In the genomic region with DNA sequence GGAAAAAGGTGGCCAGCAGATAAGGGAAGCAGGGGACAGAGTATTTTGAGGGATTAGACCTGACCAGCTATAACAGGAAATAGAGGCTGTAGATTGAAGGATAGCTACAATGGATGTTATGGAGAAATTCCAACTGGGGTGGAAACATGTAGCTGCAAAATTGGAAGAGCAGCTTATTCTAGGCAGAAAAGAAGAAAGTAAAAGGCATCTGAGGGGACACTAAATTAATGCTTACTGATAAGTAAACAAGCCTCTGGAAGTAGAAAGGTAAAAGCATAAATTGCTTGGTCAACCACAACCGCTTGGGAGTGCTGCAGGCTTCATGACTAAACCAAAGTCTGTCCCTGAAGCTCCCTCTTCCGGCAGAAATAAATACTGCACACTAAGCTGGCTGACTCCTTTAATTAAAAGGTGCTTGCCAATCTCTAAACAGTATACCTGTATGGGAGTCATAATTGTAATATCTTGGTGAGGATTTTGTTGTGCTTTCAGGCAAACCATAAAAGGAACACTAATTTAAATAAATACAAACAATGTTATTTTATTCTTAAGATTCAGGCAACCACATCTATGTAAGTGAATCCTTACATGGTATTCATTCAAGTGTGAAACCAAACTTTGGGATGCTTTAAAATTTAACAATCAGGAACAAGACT, we compare ENCODE assay signal across 8 cellular contexts. TPM values are rescaled to one million over a fixed set of nuclear protein-coding genes. Genes with fewer than 3 reads are reported as not detected.
DNase-seq lines count a peak whose midpoint lies in the region; ATAC-seq and TF ChIP-seq lines count a peak whose summit lies in the region.

No MANE protein-coding gene starts in this region.

- CTCF ChIA-PET in CD4-positive, alpha-beta T cell (lab: Charles Lee): interaction anchor here (0.7 to 4.0 kb wide), 15 partner anchors 12 to 100 kb away, joined by 3 to 213 read pairs (median 4); a partner anchor contains a TSS

- H3K36me3 ChIP-seq in osteoblast (ENCODE audit: insufficient read depth, low read length) (peaks cover 11% of the 10 kb centered on the region), transverse colon (peaks cover 0 to 9% (median 5%) of the 10 kb centered on the region in 4 donors)

- H3K4me3 ChIP-seq in fibroblast of mammary gland (ENCODE audit: control insufficient read depth, low read depth, low read length) (no peak overlapping the region), osteoblast (ENCODE audit: insufficient read depth, low read length) (no peak overlapping the region), transverse colon (no peak overlapping the region)

- peaks cover 28% of the 10 kb centered on the region for H3K4me1 Mint-ChIP-seq in CD4-positive, alpha-beta T cell (ENCODE audit: low read depth)

- peaks cover 36% of the 10 kb centered on the region for H3K4me1 ChIP-seq in osteoblast (ENCODE audit: insufficient read depth, low read length)
- H3K4me1 ChIP-seq in transverse colon: peaks cover 24 to 59% (median 42%) of the 10 kb centered on the region in 4 donors

- TF ChIP-seq CTCF in CD4-positive, alpha-beta T cell (IDR thresholded peaks at IDR 0.05): peak; percentile 100
- TF ChIP-seq CTCF in fibroblast of mammary gland (conservative IDR thresholded peaks at IDR 0.05; ENCODE audit: control insufficient read depth, insufficient read depth, low read depth, low read length) (peak; percentile 100), osteoblast (IDR thresholded peaks at IDR 0.05; ENCODE audit: extremely low read depth, low read depth, low read length) (peak; percentile 100), transverse colon (IDR thresholded peaks at IDR 0.05) (peak; percentile 95 to 99 (median 97))

- peaks cover 21% of the 10 kb centered on the region for H3K36me3 Mint-ChIP-seq in CD4-positive, alpha-beta T cell (ENCODE audit: low read depth)

- H4K20me1 ChIP-seq in osteoblast (ENCODE audit: insufficient read depth, low read length): peaks cover 29% of the 10 kb centered on the region

- POLR2A ChIA-PET in CD4-positive, alpha-beta T cell (lab: Charles Lee): interaction anchor here (0.7 to 3.0 kb wide), 8 partner anchors 9 to 143 kb away, joined by 3 to 90 read pairs (median 6); a partner anchor contains a TSS

- no peak overlapping the region for H2AFZ ChIP-seq in osteoblast (ENCODE audit: low read length)

- H3K9me3 Mint-ChIP-seq in CD4-positive, alpha-beta T cell: no peaks in the 10 kb centered on the region

- peak; percentile 93 for ATAC-seq in CD4-positive, alpha-beta T cell (ENCODE audit: poor library complexity)
- peak; percentile 64 for ATAC-seq in GM21447 (IDR thresholded peaks at IDR 0.05; ENCODE audit: unreplicated experiment)

- H3K4me3 Mint-ChIP-seq in CD4-positive, alpha-beta T cell: no peak overlapping the region

- DNase-seq in CD4-positive, alpha-beta T cell: peak; percentile 70 to 92 (median 84)
- DNase-seq in KBM-7 (peak; percentile 93), activated T-cell treated with anti-CD3 and anti-CD28 coated beads for 24 hours (ENCODE audit: low read depth) (peak; percentile 85), fibroblast of mammary gland (ENCODE audit: low read depth) (peak; percentile 93), osteoblast (ENCODE audit: insufficient read length, low spot score, missing footprints) (peak; percentile 90), transverse colon (peak; percentile 95), DMS114 treated with DMSO at 0.1 percent for 48 hours (lab: John Stamatoyannopoulos, UW; ENCODE audit: unreplicated experiment) (no peak)

- peak overlapping the region; percentile 28 for H3K27ac Mint-ChIP-seq in CD4-positive, alpha-beta T cell

- no peak overlapping the region for H3K27ac ChIP-seq in CD4-positive, alpha-beta T cell (ENCODE audit: low read depth, low read length)
- H3K27ac ChIP-seq in osteoblast (ENCODE audit: low read depth, low read length) (no peak overlapping the region), transverse colon (peak overlapping the region; percentile 30 to 65 (median 53))

- peaks cover 19% of the 10 kb centered on the region for H3K79me2 ChIP-seq in osteoblast (ENCODE audit: insufficient read depth, low read length)

- no peak for TF ChIP-seq EP300 in transverse colon (IDR thresholded peaks at IDR 0.05; ENCODE audit: low read depth)

- no peaks in the 10 kb centered on the region for H3K27me3 ChIP-seq in CD4-positive, alpha-beta T cell (ENCODE audit: control insufficient read depth, insufficient read depth, low read length)
- H3K27me3 ChIP-seq in osteoblast (ENCODE audit: insufficient read depth, low read length) (no peaks in the 10 kb centered on the region), transverse colon (no peaks in the 10 kb centered on the region)

- 0% methylated on average over 2 of the region's 2 CpGs for WGBS in transverse colon (ENCODE audit: low coverage in 1 of 2), 2 donors

- intact Hi-C loops in CD4-positive, alpha-beta T cell (cut with DNase I, micrococcal nuclease): loop anchor here (1.0 to 5.0 kb wide), 3 partner anchors 20 to 81 kb away; a partner anchor contains a TSS
- intact Hi-C loops in transverse colon (cut with DNase I; ENCODE audit: low total_unique reads): no loop called here

- TF ChIP-seq POLR2A in transverse colon (IDR thresholded peaks at IDR 0.05): no peak

- in situ Hi-C loops in KBM-7 (cut with MboI; ENCODE audit: low pct_unique_long_range_greater_than_20kb, low sequenced_read_pairs): no loop called here
- in situ Hi-C loops in transverse colon (cut with MboI; ENCODE audit: low pct_ligation_motif_present in 1 of 4, low pct_unique_long_range_greater_than_20kb in 1 of 4, low sequenced_read_pairs in 3 of 4): loop anchor here in 1 of 4 donors (10.0 kb wide), 1 partner anchor 862 kb away; no protein-coding TSS in a partner anchor

- no peaks in the 10 kb centered on the region for H3K9me3 ChIP-seq in CD4-positive, alpha-beta T cell (ENCODE audit: control insufficient read depth, low read length)
- H3K9me3 ChIP-seq in osteoblast (ENCODE audit: low read depth, low read length): no peaks in the 10 kb centered on the region
- no peaks in the 10 kb centered on the region for H3K9me3 ChIP-seq in transverse colon

- no peaks in the 10 kb centered on the region for H3K27me3 Mint-ChIP-seq in CD4-positive, alpha-beta T cell

- H3K4me2 ChIP-seq in osteoblast (ENCODE audit: insufficient read depth, low read length): no peak overlapping the region

RNA-seq across cellular contexts. Expression of a gene that starts 7.7 kb away (rescaled TPM):
- total RNA-seq in CD4-positive, alpha-beta T cell: 1,000 to 10,000 TPM; 1,389 to 1,410 TPM
- total RNA-seq in osteoblast (1,904 and 1,975 TPM in 2 replicates), transverse colon (1,000 to 10,000 TPM; 1,242 to 1,580 (median 1,406) TPM)

RNA-seq across cellular contexts. Expression of a gene that starts 43.1 kb away (rescaled TPM):
- total RNA-seq in CD4-positive, alpha-beta T cell: 1 to 10 TPM; 2.3 to 3.7 TPM
- total RNA-seq in osteoblast (9.4 and 10.9 TPM in 2 replicates), transverse colon (100 to 1,000 TPM in 1 of 4 donors, 10 to 100 TPM in 3; 33.7 to 252 (median 43.6) TPM)

Comparison
In these comparisons a context has a peak if more than half of its experiments do, and no peak if none do; other contexts are left out.
1. H3K27ac ChIP-seq: peak in transverse colon (4 of 4); none in CD4-positive, alpha-beta T cell (single experiment) and osteoblast (single experiment).
2. Peak in every context shown above with its lines, with median percentiles within 50 percentile points of each other: CTCF ChIP-seq.